Comparison of ENCODE assay signal across 16 cellular contexts in genomic region chr12:75986001-75986739, GRCh38. TPM values are rescaled to one million over a fixed set of nuclear protein-coding genes. Genes with fewer than 3 reads are reported as not detected.
DNase-seq lines count a peak whose midpoint lies in the region; ATAC-seq, FAIRE-seq and TF ChIP-seq lines count a peak whose summit lies in the region.
"Had no signal": no experiment of that assay in that cellular context is flagged by ENCODE, and none has a peak within 500 bp of the region (broad histone marks: within the 10 kb centered on the region; RNA-seq: fewer than 3 reads in every experiment).

No MANE protein-coding gene starts in this region.

- no peaks in the 10 kb centered on the region for H3K9me1 ChIP-seq in keratinocyte (ENCODE audit: control insufficient read depth, extremely low read depth, insufficient read depth, low read length)

- FAIRE-seq in A549 (lab: Jason Lieb, UNC) (no peak), keratinocyte (lab: Jason Lieb, UNC) (no peak)

- no peak for TF ChIP-seq RAD21 in A549 (conservative IDR thresholded peaks at IDR 0.05 in 1 of 2, IDR thresholded peaks at IDR 0.05 in 1 of 2)
- TF ChIP-seq RAD21 in HCT116 (IDR thresholded peaks at IDR 0.05; ENCODE audit: low read depth), result no peak

- H3K4me2 ChIP-seq in A549 (peak overlapping the region; percentile 78), HCT116 (ENCODE audit: low read length) (peak overlapping the region; percentile 65), OCI-LY3 (ENCODE audit: low read length) (peak overlapping the region; percentile 82), keratinocyte (ENCODE audit: control insufficient read depth, extremely low read depth, insufficient read depth, low read depth, low read length) (no peak overlapping the region)

- H3K9me2 ChIP-seq in HCT116 (ENCODE audit: insufficient read depth), result no peaks in the 10 kb centered on the region

- H3K79me2 ChIP-seq in HCT116 (ENCODE audit: insufficient read depth, low read length), result peaks cover 4% of the 10 kb centered on the region; the same call in 1 of the 2 replicates
- no peaks in the 10 kb centered on the region for H3K79me2 ChIP-seq in OCI-LY3 (ENCODE audit: low read length)
- H3K79me2 ChIP-seq in keratinocyte (ENCODE audit: control insufficient read depth, insufficient read depth, low read length), result no peaks in the 10 kb centered on the region

- intact Hi-C loops in HCT116 (cut with micrococcal nuclease) (no loop called here), esophagus squamous epithelium (cut with DNase I) (no loop called here), cardiac septum (cut with DNase I) (no loop called here), left ventricle myocardium superior (cut with micrococcal nuclease) (no loop called here)

- ATAC-seq in A549 (no peak), HCT116 (peak; percentile 47), left ventricle myocardium superior (no peak)

- H3K9ac ChIP-seq in HCT116 (ENCODE audit: low read length), result peak overlapping the region; percentile 60
- H3K9ac ChIP-seq in OCI-LY3 (ENCODE audit: low read length), result peak overlapping the region; percentile 11; the same call in 1 of the 2 replicates
- no peak overlapping the region for H3K9ac ChIP-seq in keratinocyte (ENCODE audit: control insufficient read depth, extremely low read depth, insufficient read depth, low read length)

- no TSS peak for BruUV-seq in HCT116 (replicated peaks; lab: Mats Ljungman, UMichigan)

- peak in 1 of 2 experiments; percentile 46 for DNase-seq in A549 (ENCODE audit: low read depth in 1 of 2, low spot score in 1 of 2)
- no peak for DNase-seq in HCT116 (ENCODE audit: low read depth, low spot score)
- DNase-seq in keratinocyte (ENCODE audit: low read depth, low spot score), result no peak
- DNase-seq in esophagus squamous epithelium (lab: John Stamatoyannopoulos, UW), result no peak
- DNase-seq in Kasumi-1 (lab: John Stamatoyannopoulos, UW), result no peak
- no peak for DNase-seq in cardiac septum (ENCODE audit: low spot score)
- no peak for DNase-seq in left ventricle myocardium superior
- DNase-seq: activated CD4-positive, CD25-positive, alpha-beta regulatory T cell; activated T-cell treated with anti-CD3 and anti-CD28 coated beads, Interleukin-2, amount 50 U/mL, for 24 hours; AML-193; brain microvascular endothelial cell; NCI-H187; trophoblast cell had no signal

- H3K4me1 ChIP-seq in A549 (peaks cover 70% of the 10 kb centered on the region), HCT116 (ENCODE audit: control insufficient read depth in 1 of 2, insufficient read depth in 2 of 2, low read length in 2 of 2) (peaks cover 54 to 57% of the 10 kb centered on the region in 2 experiments), OCI-LY3 (ENCODE audit: low read length) (peaks cover 36% of the 10 kb centered on the region), keratinocyte (ENCODE audit: control insufficient read depth, extremely low read depth, insufficient read depth, low read length) (peaks cover 7% of the 10 kb centered on the region), esophagus squamous epithelium (peaks cover 0 to 37% (median 18%) of the 10 kb centered on the region in 3 donors)

- H3K27me3 ChIP-seq in HCT116 (ENCODE audit: insufficient read depth, low read length) (no peaks in the 10 kb centered on the region), OCI-LY3 (ENCODE audit: low read depth, low read length) (peaks cover 13% of the 10 kb centered on the region), keratinocyte (ENCODE audit: control insufficient read depth, extremely low read depth, insufficient read depth, low read length) (no peaks in the 10 kb centered on the region), esophagus squamous epithelium (no peaks in the 10 kb centered on the region)
- H3K27me3 ChIP-seq: brain microvascular endothelial cell had no signal

- TF ChIP-seq POLR2A in A549 (IDR thresholded peaks at IDR 0.05; ENCODE audit: low read length), result no peak
- no peak for TF ChIP-seq POLR2A in HCT116 (IDR thresholded peaks at IDR 0.05; ENCODE audit: borderline replicate concordance, extremely low read depth, insufficient read depth, insufficient read length)
- TF ChIP-seq POLR2A in esophagus squamous epithelium (IDR thresholded peaks at IDR 0.05), result no peak

- POLR2A ChIA-PET in A549 (lab: Yijun Ruan, JAX) (interaction anchor here (1.3 kb wide), 1 partner anchor 45 kb away, joined by 3 read pairs; the partner anchor contains the start of gene PHLDA1), HCT116 (lab: Charles Lee) (interaction anchor here (1.2 kb wide), 1 partner anchor 42 kb away, joined by 3 read pairs; no protein-coding TSS in a partner anchor)

- RAD21 ChIA-PET in HCT116 (lab: Charles Lee; ENCODE audit: low non-redundant PET in 1 of 2, low total read pairs in 2 of 2, uncharacterized antibody in 2 of 2, unreplicated experiment in 2 of 2), result no interaction called here

- H2AFZ ChIP-seq in HCT116 (ENCODE audit: low read depth, low read length, poor library complexity, severe bottlenecking), result peak overlapping the region; percentile 33
- H2AFZ ChIP-seq in OCI-LY3 (ENCODE audit: low read depth, low read length), result no peak overlapping the region
- peak overlapping the region; percentile 54 for H2AFZ ChIP-seq in keratinocyte (ENCODE audit: control insufficient read depth, low read length)

- CTCF ChIA-PET in A549 (lab: Yijun Ruan, JAX) (interaction anchor here (1.1 to 1.3 kb wide), 2 partner anchors 10 to 33 kb away, joined by 3 read pairs; no protein-coding TSS in a partner anchor), HCT116 (lab: Charles Lee) (no interaction called here)

- H4K20me1 ChIP-seq in HCT116 (ENCODE audit: insufficient read depth), result no peaks in the 10 kb centered on the region
- no peaks in the 10 kb centered on the region for H4K20me1 ChIP-seq in OCI-LY3 (ENCODE audit: insufficient read depth, low read length)
- no peaks in the 10 kb centered on the region for H4K20me1 ChIP-seq in keratinocyte (ENCODE audit: control insufficient read depth, extremely low read depth, insufficient read depth, low read length)

- H3K36me3 ChIP-seq in HCT116 (ENCODE audit: control insufficient read depth in 1 of 2, insufficient read depth in 2 of 2, low read length in 2 of 2), result no peaks in the 10 kb centered on the region
- no peaks in the 10 kb centered on the region for H3K36me3 ChIP-seq in OCI-LY3 (replicated peaks; ENCODE audit: low read depth, low read length)
- no peaks in the 10 kb centered on the region for H3K36me3 ChIP-seq in keratinocyte (ENCODE audit: control insufficient read depth in 2 of 2, extremely low read depth in 1 of 2, insufficient read depth in 2 of 2, low read length in 2 of 2)
- no peaks in the 10 kb centered on the region for H3K36me3 ChIP-seq in esophagus squamous epithelium
- H3K36me3 ChIP-seq: brain microvascular endothelial cell had no signal

- peaks cover 2% of the 10 kb centered on the region; the same call in 1 of the 3 replicates for H3K9me3 ChIP-seq in A549
- H3K9me3 ChIP-seq in HCT116 (ENCODE audit: control insufficient read depth in 1 of 2, insufficient read depth in 1 of 2, low read depth in 1 of 2, low read length in 2 of 2), result no peaks in the 10 kb centered on the region
- no peaks in the 10 kb centered on the region for H3K9me3 ChIP-seq in OCI-LY3 (ENCODE audit: insufficient read depth, low read length)
- no peaks in the 10 kb centered on the region for H3K9me3 ChIP-seq in keratinocyte (ENCODE audit: control insufficient read depth, low read depth, low read length)
- no peaks in the 10 kb centered on the region for H3K9me3 ChIP-seq in esophagus squamous epithelium

- no peak for TF ChIP-seq CTCF in A549 (IDR thresholded peaks at IDR 0.05)
- no peak for TF ChIP-seq CTCF in HCT116 (IDR thresholded peaks at IDR 0.05 in 2 of 3, conservative IDR thresholded peaks at IDR 0.05 in 1 of 3; ENCODE audit: borderline replicate concordance in 1 of 3, insufficient read depth in 1 of 3, low read depth in 2 of 3, low read length in 2 of 3)
- no peak for TF ChIP-seq CTCF in OCI-LY3 (IDR thresholded peaks at IDR 0.05; ENCODE audit: low read depth, low read length)
- TF ChIP-seq CTCF in keratinocyte (optimal IDR thresholded peaks at IDR 0.05 in 1 of 3, IDR thresholded peaks at IDR 0.05 in 1 of 3, conservative IDR thresholded peaks at IDR 0.05 in 1 of 3; ENCODE audit: extremely low read depth in 1 of 3, insufficient read depth in 2 of 3, low read length in 3 of 3), result no peak
- no peak for TF ChIP-seq CTCF in esophagus squamous epithelium (IDR thresholded peaks at IDR 0.05)

- TF ChIP-seq EP300 in A549 (IDR thresholded peaks at IDR 0.05), result no peak

- H3K4me3 ChIP-seq in A549 (peak overlapping the region; percentile 3; the same call in 1 of the 3 replicates), HCT116 (replicated peaks in 1 of 2; ENCODE audit: low read depth in 1 of 2, low read length in 2 of 2) (peak overlapping the region in 1 of 2 experiments; percentile 6; a peak in 1 of 4 replicates), OCI-LY3 (ENCODE audit: low read length) (peak overlapping the region; percentile 61), keratinocyte (ENCODE audit: control insufficient read depth in 2 of 3, extremely low read depth in 1 of 3, insufficient read depth in 2 of 3, low read depth in 1 of 3, low read length in 3 of 3) (no peak overlapping the region), esophagus squamous epithelium (no peak overlapping the region)
- H3K4me3 ChIP-seq: skin epidermis had no signal

- dilution Hi-C loops in keratinocyte (cut with MboI; ENCODE audit: extremely low pct_ligation_motif_present, low sequenced_read_pairs), result no loop called here

- WGBS in A549 (ENCODE audit: missing lambda C conversion rate), result 5% methylated on average over 9 of the region's 9 CpGs
- WGBS in esophagus squamous epithelium, 2 donors, result 33 to 49% methylated on average over 9 of the region's 9 CpGs

- H3K27ac ChIP-seq in A549, result peak overlapping the region; percentile 96 to 98
- peak overlapping the region; percentile 98 for H3K27ac ChIP-seq in HCT116 (ENCODE audit: low read depth, low read length)
- H3K27ac ChIP-seq in OCI-LY3 (ENCODE audit: low read length), result no peak overlapping the region
- no peak overlapping the region for H3K27ac ChIP-seq in keratinocyte (ENCODE audit: control insufficient read depth, insufficient read depth, low read length)
- no peak overlapping the region for H3K27ac ChIP-seq in esophagus squamous epithelium
- H3K27ac ChIP-seq: brain microvascular endothelial cell, RWPE1 had no signal

RNA-seq across cellular contexts. Expression of gene PHLDA1, which starts 45.4 kb away (rescaled TPM):
- polyA plus RNA-seq in A549 (2011; rRNA removed) (54.1 and 71.6 TPM in 2 replicates), A549 (2017; fragmentation: RNase III; extraction: RNeasy Plus Mini Kit Qiagen cat#74134 plus additional on column Dnase treatment) (32.7 to 43.1 TPM (median 39.3 TPM) in 3 replicates), keratinocyte (107 to 144 TPM (median 118 TPM) in 3 replicates)
- polyA plus RNA-seq in A549 (2012; cell fraction: cytosol; rRNA removed), result 34.1 and 42.4 TPM in 2 replicates
- 42.2 and 45.0 TPM in 2 replicates for polyA plus RNA-seq in A549 (2012; cell fraction: nucleus; rRNA removed)
- polyA minus RNA-seq in A549 (2011; rRNA and poly(A)+ RNA removed), result 44.3 and 53.0 TPM in 2 replicates
- total RNA-seq in HCT116 (2021; ENCODE audit: unreplicated experiment) (231 TPM), esophagus squamous epithelium (10 to 100 TPM; 33.8 to 77.8 (median 56.7) TPM), cardiac septum (99.4 TPM), left ventricle myocardium superior (2.5 TPM)
- polyA plus RNA-seq in HCT116 (2012), result 178 and 186 TPM in 2 replicates
- polyA plus RNA-seq in keratinocyte (2011; ENCODE audit: low read depth), result 49.0 TPM
- polyA plus RNA-seq in keratinocyte (2011; cell fraction: cytosol; rRNA removed), result 87.1 and 90.4 TPM in 2 replicates
- 128 and 137 TPM in 2 replicates for polyA plus RNA-seq in keratinocyte (2011; cell fraction: nucleus; rRNA removed)
- polyA plus RNA-seq in keratinocyte (2012; ENCODE audit: low replicate concordance), result 113 and 158 TPM in 2 replicates
- polyA minus RNA-seq in keratinocyte, result 52.6 to 84.2 TPM (median 78.2 TPM) in 3 replicates
- 201 TPM for polyA minus RNA-seq in keratinocyte (2011; cell fraction: cytosol; rRNA and poly(A)+ RNA removed)
- 108 and 134 TPM in 2 replicates for polyA minus RNA-seq in keratinocyte (2011; cell fraction: nucleus; rRNA and poly(A)+ RNA removed)

Comparison
In these comparisons a context has a peak if more than half of its experiments do, and no peak if none do; other contexts are left out.
1. H3K27ac ChIP-seq: peak in A549 (2 of 2) and HCT116 (single experiment); none in OCI-LY3 (single experiment), keratinocyte (single experiment) and esophagus squamous epithelium (0 of 4).
2. H3K4me3 ChIP-seq: peak in A549 (single experiment) and OCI-LY3 (single experiment); none in keratinocyte (0 of 3) and esophagus squamous epithelium (0 of 4).
3. Of the 6 proteins assayed by ChIP-seq in both A549 and HCT116: peak only in A549: none; only in HCT116: CEBPB; in both: none; in neither: 5.